In genomic region chr21:38628426-38628825, GRCh38 we compare ENCODE assay signal across 16 cellular contexts.
"Had no signal": no experiment of that assay in that cellular context is flagged by ENCODE, and none has a peak within 500 bp of the region (broad histone marks: within the 10 kb centered on the region; RNA-seq: fewer than 3 reads in every experiment).

No MANE protein-coding gene starts in this region.

- H2AFZ ChIP-seq: neural progenitor cell had no signal

- H3K4me1 ChIP-seq: breast epithelium, heart right ventricle, neural progenitor cell, thyroid gland, uterus had no signal

- H3K36me3 ChIP-seq: breast epithelium, heart right ventricle, neural progenitor cell, ovary, thyroid gland, uterus had no signal

- H3K9ac ChIP-seq: neural progenitor cell had no signal

- H3K27ac ChIP-seq: breast epithelium, heart right ventricle, neural progenitor cell, ovary, thyroid gland, uterus had no signal

- H3K9me3 ChIP-seq: breast epithelium, ovary, thyroid gland, uterus had no signal

- H3K27me3 ChIP-seq: breast epithelium, neural progenitor cell, ovary, thyroid gland, uterus had no signal

- H3K4me3 ChIP-seq: breast epithelium, heart right ventricle, lung, neural progenitor cell, ovary, thyroid gland, uterus had no signal

- DNase-seq: activated naive CD4-positive, alpha-beta T cell treated with Interleukin-2 at 50 U/mL for 16 hours; activated T-cell treated with anti-CD3 and anti-CD28 coated beads for 4 hours; anterior cingulate cortex; cerebellar nuclear complex; effector memory CD4-positive, alpha-beta T cell; heart right ventricle; islet precursor cell; ovary; stimulated activated CD4-positive, alpha-beta T cell treated with anti-CD3 and anti-CD28 coated beads, Interleukin-2, amount 100 ng/mL, for 48 hours; thyroid gland; uterus had no signal

- ATAC-seq: activated T-helper 17 cell treated with anti-CD3 and anti-CD28 coated beads, Interleukin-2, amount 50 U/mL, for 72 hours; heart right ventricle; stimulated activated memory B cell treated with anti-CD40 and anti-IgM and Interleukin-4, amounts not matched to agents 10 μg/mL and 1 μg/mL and 100 μg/mL, for 72 hours had no signal

- H3K4me2 ChIP-seq: neural progenitor cell had no signal
